In genomic region chr12:117063162-117063911, GRCh38 we compare ENCODE assay signal across 8 cellular contexts. TPM values are rescaled to one million over a fixed set of nuclear protein-coding genes. Genes with fewer than 3 reads are reported as not detected.
DNase-seq lines count a peak whose midpoint lies in the region; ATAC-seq, FAIRE-seq and TF ChIP-seq lines count a peak whose summit lies in the region.

No MANE protein-coding gene starts in this region.

- no peak for FAIRE-seq in D721Med (lab: Jason Lieb, UNC)

- TF ChIP-seq CTCF in GM06990 (IDR thresholded peaks at IDR 0.05; ENCODE audit: insufficient read depth, low read length, poor library complexity, severe bottlenecking) (no peak), left lung (IDR thresholded peaks at IDR 0.05) (no peak), D721Med (IDR thresholded peaks at IDR 0.05; ENCODE audit: insufficient read depth, missing control alignments) (no peak)

- no peaks in the 10 kb centered on the region for H3K36me3 Mint-ChIP-seq in activated CD4-positive, alpha-beta memory T cell treated with anti-CD3 and anti-CD28 coated beads, Interleukin-2, amount 10 ng/mL, durations not matched to agents 7 days and 5 days (ENCODE audit: low read depth)

- CTCF ChIA-PET in activated CD4-positive, alpha-beta memory T cell treated with anti-CD3 and anti-CD28 coated beads, Interleukin-2, amount 10 ng/mL, durations not matched to agents 7 days and 5 days (lab: Charles Lee) = interaction anchor here (1.3 to 1.4 kb wide), 2 partner anchors 36 to 56 kb away, joined by 5 to 7 read pairs; partner anchors contain the start of gene TESC

- peak; percentile 61 for ATAC-seq in HG02798 (IDR thresholded peaks at IDR 0.05; ENCODE audit: poor library complexity, unreplicated experiment)
- ATAC-seq in left lung = peak; percentile 76
- no peak for ATAC-seq in GM18502 (IDR thresholded peaks at IDR 0.05; ENCODE audit: poor library complexity, unreplicated experiment)

- DNase-seq in GM06990 (ENCODE audit: extremely low read depth, insufficient read length) = peak; percentile 41
- DNase-seq in activated CD4-positive, alpha-beta memory T cell treated with anti-CD3 and anti-CD28 coated beads, Interleukin-2, amount 10 ng/mL, durations not matched to agents 7 days and 5 days = peak; percentile 71
- DNase-seq in left lung = peak; percentile 58 to 86
- DNase-seq in D721Med (ENCODE audit: insufficient read length, low spot score) = no peak
- no peak for DNase-seq in A172 (ENCODE audit: low spot score)
- DNase-seq in HCEC 1CT = no peak

- H3K27me3 Mint-ChIP-seq in activated CD4-positive, alpha-beta memory T cell treated with anti-CD3 and anti-CD28 coated beads, Interleukin-2, amount 10 ng/mL, durations not matched to agents 7 days and 5 days = no peaks in the 10 kb centered on the region

- H3K9me3 ChIP-seq in left lung = no peaks in the 10 kb centered on the region

- H3K27me3 ChIP-seq in GM06990 (replicated peaks; ENCODE audit: control insufficient read depth, insufficient read depth, low read length) = no peaks in the 10 kb centered on the region
- H3K27me3 ChIP-seq in left lung = no peaks in the 10 kb centered on the region

- H3K36me3 ChIP-seq in GM06990 (ENCODE audit: control insufficient read depth, insufficient read depth, low read length) = no peaks in the 10 kb centered on the region; the same call in 1 of the 2 replicates
- H3K36me3 ChIP-seq in left lung = no peaks in the 10 kb centered on the region

- peaks cover 42% of the 10 kb centered on the region for H3K4me1 Mint-ChIP-seq in activated CD4-positive, alpha-beta memory T cell treated with anti-CD3 and anti-CD28 coated beads, Interleukin-2, amount 10 ng/mL, durations not matched to agents 7 days and 5 days

- POLR2A ChIA-PET in activated CD4-positive, alpha-beta memory T cell treated with anti-CD3 and anti-CD28 coated beads, Interleukin-2, amount 10 ng/mL, durations not matched to agents 7 days and 5 days (lab: Charles Lee) = interaction anchor here (0.6 to 2.6 kb wide), 11 partner anchors 11 to 327 kb away, joined by 3 to 24 read pairs (median 3); partner anchors contain the start of gene TESC

- peaks cover 0 to 79% of the 10 kb centered on the region in 2 donors for H3K4me1 ChIP-seq in left lung

- peak overlapping the region; percentile 47 for H3K4me3 Mint-ChIP-seq in activated CD4-positive, alpha-beta memory T cell treated with anti-CD3 and anti-CD28 coated beads, Interleukin-2, amount 10 ng/mL, durations not matched to agents 7 days and 5 days

- H3K27ac Mint-ChIP-seq in activated CD4-positive, alpha-beta memory T cell treated with anti-CD3 and anti-CD28 coated beads, Interleukin-2, amount 10 ng/mL, durations not matched to agents 7 days and 5 days = peak overlapping the region; percentile 84

- H3K4me3 ChIP-seq in GM06990 (replicated peaks; ENCODE audit: low read depth, low read length) = no peak overlapping the region
- H3K4me3 ChIP-seq in left lung = no peak overlapping the region

- intact Hi-C loops in left lung (cut with DNase I) = no loop called here

- H3K27ac ChIP-seq in left lung = peak overlapping the region in 1 of 2 donors; percentile 89

- no peaks in the 10 kb centered on the region for H3K9me3 Mint-ChIP-seq in activated CD4-positive, alpha-beta memory T cell treated with anti-CD3 and anti-CD28 coated beads, Interleukin-2, amount 10 ng/mL, durations not matched to agents 7 days and 5 days

RNA-seq across cellular contexts. Expression of gene TESC, which starts 35.9 kb away (rescaled TPM):
- total RNA-seq in activated CD4-positive, alpha-beta memory T cell treated with anti-CD3 and anti-CD28 coated beads, Interleukin-2, amount 10 ng/mL, durations not matched to agents 7 days and 5 days = 10 to 100 TPM; 29.2 to 30.1 TPM
- 10 to 100 TPM in 1 of 2 donors, 1 to 10 TPM in 1; 8.3 to 10.1 TPM for total RNA-seq in left lung
- total RNA-seq in A172 (2014; rRNA removed; shearing (Covaris generic)) = 5.2 and 7.0 TPM in 2 replicates

Comparison
In these comparisons a context has a peak if more than half of its experiments do, and no peak if none do; other contexts are left out.
1. DNase-seq: peak in GM06990 (single experiment), activated CD4-positive, alpha-beta memory T cell treated with anti-CD3 and anti-CD28 coated beads, Interleukin-2, amount 10 ng/mL, durations not matched to agents 7 days and 5 days (single experiment) and left lung (2 of 2); none in D721Med (single experiment), A172 (single experiment) and HCEC 1CT (single experiment).